25 cellular contexts compared by ENCODE assay signal in the genomic region with DNA sequence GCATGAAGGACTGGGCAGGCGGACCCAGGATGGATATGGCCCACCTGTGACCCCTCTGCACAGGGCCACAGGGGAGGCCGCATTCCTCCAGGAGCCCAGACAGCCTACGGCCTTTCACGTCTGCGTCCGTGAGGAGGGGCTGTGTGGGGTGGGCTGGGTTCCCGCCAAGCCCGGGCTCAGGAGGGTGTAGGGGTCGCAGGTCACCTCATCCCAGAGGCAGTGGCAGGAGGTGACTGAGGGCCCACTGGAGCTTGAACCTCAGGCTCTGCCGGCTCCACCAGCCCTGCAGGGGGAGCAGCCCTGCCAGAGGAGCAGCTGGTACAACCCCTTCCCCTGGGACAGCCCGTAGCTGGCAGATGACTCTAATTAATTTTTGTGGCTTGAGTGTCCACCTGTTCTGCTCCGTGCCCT. TPM values are rescaled to one million over a fixed set of nuclear protein-coding genes. Genes with fewer than 3 reads are reported as not detected.
DNase-seq lines count a peak whose midpoint lies in the region; ATAC-seq, FAIRE-seq and TF ChIP-seq lines count a peak whose summit lies in the region.
"Had no signal": no experiment of that assay in that cellular context is flagged by ENCODE, and none has a peak within 500 bp of the region (broad histone marks: within the 10 kb centered on the region; RNA-seq: fewer than 3 reads in every experiment).

No MANE protein-coding gene starts in this region.

- H3K4me3 ChIP-seq in HEK293 (ENCODE audit: low read depth, low read length): no peak overlapping the region
- H3K4me3 ChIP-seq: colonic mucosa, lung, Peyer's patch, thoracic aorta had no signal

- H3K4me1 Mint-ChIP-seq in activated B cell treated with CpG ODN at 0.5 μM for 24 hours (peaks cover 3% of the 10 kb centered on the region), nephron progenitor cell (no peaks in the 10 kb centered on the region)
- H3K4me1 Mint-ChIP-seq: activated CD4-positive, alpha-beta T cell treated with anti-CD3 and anti-CD28 coated beads for 36 hours had no signal

- H3K4me1 ChIP-seq in HEK293 (ENCODE audit: control insufficient read depth, insufficient read depth, low read length): no peaks in the 10 kb centered on the region
- H3K4me1 ChIP-seq: colonic mucosa, Peyer's patch had no signal

- peaks cover 0 to 50% of the 10 kb centered on the region in 2 experiments; a peak in 1 of 3 replicates for H3K36me3 ChIP-seq in HEK293 (ENCODE audit: control insufficient read depth in 2 of 2, insufficient read depth in 1 of 2, low read length in 2 of 2)

- H3K27ac Mint-ChIP-seq in activated B cell treated with CpG ODN at 0.5 μM for 24 hours: no peak overlapping the region
- no peak overlapping the region for H3K27ac Mint-ChIP-seq in nephron progenitor cell
- H3K27ac Mint-ChIP-seq: activated CD4-positive, alpha-beta T cell treated with anti-CD3 and anti-CD28 coated beads for 36 hours; activated naive CD4-positive, alpha-beta T cell treated with anti-CD3 and anti-CD28 coated beads, Interleukin-2, amount 50 U/mL, for 72 hours; activated T-helper 1 cell treated with anti-CD3 and anti-CD28 coated beads, Interleukin-12 subunit alpha, Interleukin-12 subunit beta, Interleukin-2, Interleukin-4 antibody, amounts not matched to agents 30 ng/mL and 10 ng/mL and 1 ng/mL, durations not matched to agents 14 hours and 24 hours and 36 hours; CD8-positive, alpha-beta T cell had no signal

- no peaks in the 10 kb centered on the region for H3K9me3 ChIP-seq in HEK293 (ENCODE audit: control insufficient read depth, insufficient read depth, low read depth, low read length)
- H3K9me3 ChIP-seq: colonic mucosa, Peyer's patch, thoracic aorta had no signal

- DNase-seq in D721Med (ENCODE audit: insufficient read length, low spot score): no peak
- no peak for DNase-seq in activated B cell treated with CpG ODN at 0.5 μM for 24 hours
- peak; percentile 45 for DNase-seq in nephron progenitor cell
- DNase-seq in NCI-H226: no peak
- no peak for DNase-seq in CD1c-positive myeloid dendritic cell (ENCODE audit: extremely low spot score)
- DNase-seq: activated CD4-positive, alpha-beta T cell treated with anti-CD3 and anti-CD28 coated beads for 36 hours; CD8-positive, alpha-beta T cell; colonic mucosa; DND-41; HCEC 1CT; IMR-90; NCI-H2029; stimulated activated CD4-positive, alpha-beta T cell treated with anti-CD3 and anti-CD28 coated beads, Interleukin-15, amount 100 ng/mL, for 24 hours; T1000 had no signal

- H3K36me3 Mint-ChIP-seq in activated B cell treated with CpG ODN at 0.5 μM for 24 hours (ENCODE audit: low read depth): peaks cover 41% of the 10 kb centered on the region
- H3K36me3 Mint-ChIP-seq in nephron progenitor cell (ENCODE audit: low read depth): peaks cover 31% of the 10 kb centered on the region
- H3K36me3 Mint-ChIP-seq: activated naive CD4-positive, alpha-beta T cell treated with anti-CD3 and anti-CD28 coated beads, Interleukin-2, amount 50 U/mL, for 72 hours had no signal

- H3K9me3 Mint-ChIP-seq in activated B cell treated with CpG ODN at 0.5 μM for 24 hours: no peaks in the 10 kb centered on the region
- H3K9me3 Mint-ChIP-seq in nephron progenitor cell: peaks cover 16% of the 10 kb centered on the region
- H3K9me3 Mint-ChIP-seq: activated naive CD4-positive, alpha-beta T cell treated with anti-CD3 and anti-CD28 coated beads, Interleukin-2, amount 50 U/mL, for 72 hours; activated T-helper 1 cell treated with anti-CD3 and anti-CD28 coated beads, Interleukin-12 subunit alpha, Interleukin-12 subunit beta, Interleukin-2, Interleukin-4 antibody, amounts not matched to agents 30 ng/mL and 10 ng/mL and 1 ng/mL, durations not matched to agents 14 hours and 24 hours and 36 hours; CD8-positive, alpha-beta T cell had no signal

- H3K27ac ChIP-seq in HEK293 (ENCODE audit: extremely low read depth, low read depth, low read length): no peak overlapping the region
- H3K27ac ChIP-seq: colonic mucosa, HL-60, Peyer's patch, thoracic aorta had no signal

- CTCF ChIA-PET in HEK293 (lab: Yijun Ruan, JAX): no interaction called here
- CTCF ChIA-PET in activated B cell treated with CpG ODN at 0.5 μM for 24 hours (lab: Charles Lee): no interaction called here

- no peak overlapping the region for H3K4me3 Mint-ChIP-seq in activated B cell treated with CpG ODN at 0.5 μM for 24 hours
- H3K4me3 Mint-ChIP-seq in nephron progenitor cell: no peak overlapping the region
- H3K4me3 Mint-ChIP-seq: activated CD4-positive, alpha-beta T cell treated with anti-CD3 and anti-CD28 coated beads for 36 hours; activated T-helper 1 cell treated with anti-CD3 and anti-CD28 coated beads, Interleukin-12 subunit alpha, Interleukin-12 subunit beta, Interleukin-2, Interleukin-4 antibody, amounts not matched to agents 30 ng/mL and 10 ng/mL and 1 ng/mL, durations not matched to agents 14 hours and 24 hours and 36 hours; CD8-positive, alpha-beta T cell had no signal

- TF ChIP-seq CTCF in D721Med (IDR thresholded peaks at IDR 0.05; ENCODE audit: insufficient read depth, missing control alignments): peak; percentile 14
- no peak for TF ChIP-seq CTCF in HEK293 (tag by site-specific recombination; IDR thresholded peaks at IDR 0.05)
- TF ChIP-seq CTCF in activated B cell treated with CpG ODN at 0.5 μM for 24 hours (IDR thresholded peaks at IDR 0.05): no peak
- no peak for TF ChIP-seq CTCF in nephron progenitor cell (IDR thresholded peaks at IDR 0.05)

- ATAC-seq in activated B cell treated with CpG ODN at 0.5 μM for 24 hours (ENCODE audit: low read depth): peak; percentile 21
- no peak for ATAC-seq in GM18861 (IDR thresholded peaks at IDR 0.05; ENCODE audit: unreplicated experiment)
- no peak for ATAC-seq in GM21737 (IDR thresholded peaks at IDR 0.05; ENCODE audit: unreplicated experiment)
- ATAC-seq: activated CD4-positive, alpha-beta T cell treated with anti-CD3 and anti-CD28 coated beads for 36 hours; CD8-positive, alpha-beta T cell; SK-N-SH treated with all-trans-retinoic acid at 6 μM for 48 hours had no signal

- FAIRE-seq in D721Med (lab: Jason Lieb, UNC): no peak

- POLR2A ChIA-PET in HEK293 (lab: Yijun Ruan, JAX): interaction anchor here (0.6 kb wide), 1 partner anchor 14 kb away, joined by 3 read pairs; no protein-coding TSS in a partner anchor
- POLR2A ChIA-PET in activated B cell treated with CpG ODN at 0.5 μM for 24 hours (lab: Charles Lee): no interaction called here

- intact Hi-C loops in activated B cell treated with CpG ODN at 0.5 μM for 24 hours (cut with micrococcal nuclease): no loop called here

- H3K27me3 Mint-ChIP-seq in activated B cell treated with CpG ODN at 0.5 μM for 24 hours: no peaks in the 10 kb centered on the region
- H3K27me3 Mint-ChIP-seq in nephron progenitor cell (ENCODE audit: low read depth, poor library complexity): no peaks in the 10 kb centered on the region
- H3K27me3 Mint-ChIP-seq: activated CD4-positive, alpha-beta T cell treated with anti-CD3 and anti-CD28 coated beads for 36 hours had no signal

TF ChIP-seq in HEK293, 187 proteins besides CTCF, POLR2A, EP300 and RAD21:
- TF ChIP-seq ZNF394 (tag by site-specific recombination; IDR thresholded peaks at IDR 0.05; ENCODE audit: borderline replicate concordance): peak; percentile 21; the same call in 1 of the 2 replicates
- TF ChIP-seq ZNF548 (tag by site-specific recombination; IDR thresholded peaks at IDR 0.05): no peak
- TF ChIP-seq ZNF341 (tag by site-specific recombination; IDR thresholded peaks at IDR 0.05; ENCODE audit: low read depth): 0 out of 2 replicates have a peak, but pooled peaks have one; percentile 7
- TF ChIP-seq PRDM1 (tag by site-specific recombination; IDR thresholded peaks at IDR 0.05): no peak

RNA-seq across cellular contexts. Expression of gene CACNA1B, which starts 40.7 kb away (rescaled TPM):
- 1.4 and 1.5 TPM in 2 replicates for total RNA-seq in activated B cell treated with CpG ODN at 0.5 μM for 24 hours
- total RNA-seq: activated T-helper 1 cell treated with anti-CD3 and anti-CD28 coated beads, Interleukin-12 subunit alpha, Interleukin-12 subunit beta, Interleukin-2, Interleukin-4 antibody, amounts not matched to agents 30 ng/mL and 10 ng/mL and 1 ng/mL, durations not matched to agents 14 hours and 24 hours and 36 hours; CD8-positive, alpha-beta T cell; IMR-90; omental fat pad had no signal
